ENCODE assay signal across 15 cellular contexts in genomic region chr6:34151321-34152041, GRCh38. TPM values are rescaled to one million over a fixed set of nuclear protein-coding genes. Genes with fewer than 3 reads are reported as not detected.
DNase-seq lines count a peak whose midpoint lies in the region; ATAC-seq and TF ChIP-seq lines count a peak whose summit lies in the region.
"Had no signal": no experiment of that assay in that cellular context is flagged by ENCODE, and none has a peak within 500 bp of the region (broad histone marks: within the 10 kb centered on the region; RNA-seq: fewer than 3 reads in every experiment).

No MANE protein-coding gene starts in this region.

- peaks cover 0 to 4% of the 10 kb centered on the region in 2 donors for H3K4me1 Mint-ChIP-seq in natural killer cell treated with Interleukin-12 subunit alpha and Interleukin-12 subunit beta and Interleukin-15 and Interleukin-18, amount 100 ng/mL, for 72 hours (ENCODE audit: low read depth in 2 of 2)
- peaks cover 0 to 3% of the 10 kb centered on the region in 2 donors for H3K4me1 Mint-ChIP-seq in natural killer cell

- no peak overlapping the region for H3K4me3 Mint-ChIP-seq in natural killer cell treated with Interleukin-12 subunit alpha and Interleukin-12 subunit beta and Interleukin-15 and Interleukin-18, amount 100 ng/mL, for 72 hours
- no peak overlapping the region for H3K4me3 Mint-ChIP-seq in natural killer cell

- no peak overlapping the region for H3K4me3 ChIP-seq in hepatocyte
- H3K4me3 ChIP-seq in upper lobe of right lung = no peak overlapping the region
- H3K4me3 ChIP-seq in adrenal gland = no peak overlapping the region
- H3K4me3 ChIP-seq in lower lobe of right lung = no peak overlapping the region
- H3K4me3 ChIP-seq: thoracic aorta had no signal

- H3K36me3 Mint-ChIP-seq in natural killer cell treated with Interleukin-12 subunit alpha and Interleukin-12 subunit beta and Interleukin-15 and Interleukin-18, amount 100 ng/mL, for 72 hours = no peaks in the 10 kb centered on the region
- H3K36me3 Mint-ChIP-seq in natural killer cell = no peaks in the 10 kb centered on the region

- peak; percentile 44 for DNase-seq in natural killer cell treated with Interleukin-12 subunit alpha and Interleukin-12 subunit beta and Interleukin-15 and Interleukin-18, amount 100 ng/mL, for 72 hours (ENCODE audit: low spot score)
- no peak for DNase-seq in natural killer cell
- peak; percentile 85 for DNase-seq in NCI-H82 (lab: John Stamatoyannopoulos, UW)
- peak; percentile 50 for DNase-seq in hepatocyte (ENCODE audit: low spot score)
- DNase-seq in upper lobe of right lung = peak; percentile 35
- no peak for DNase-seq in adrenal gland
- no peak for DNase-seq in stimulated activated CD4-positive, alpha-beta T cell treated with anti-CD3 and anti-CD28 coated beads, Interleukin-2, amount 100 ng/mL, for 24 hours
- DNase-seq in lower lobe of right lung = no peak
- DNase-seq: activated T-cell treated with anti-CD3 and anti-CD28 coated beads for 4 hours, cerebellar nuclear complex, NCI-H446 treated with DMSO at 0.1 percent for 48 hours had no signal

- peaks cover 76% of the 10 kb centered on the region for H3K27me3 ChIP-seq in hepatocyte
- H3K27me3 ChIP-seq in upper lobe of right lung = peaks cover 51% of the 10 kb centered on the region
- H3K27me3 ChIP-seq in adrenal gland = peaks cover 37% of the 10 kb centered on the region
- H3K27me3 ChIP-seq in lower lobe of right lung (ENCODE audit: low read depth) = peaks cover 71% of the 10 kb centered on the region

- no peak overlapping the region for H3K27ac Mint-ChIP-seq in natural killer cell treated with Interleukin-12 subunit alpha and Interleukin-12 subunit beta and Interleukin-15 and Interleukin-18, amount 100 ng/mL, for 72 hours
- H3K27ac Mint-ChIP-seq in natural killer cell = no peak overlapping the region

- H3K27me3 Mint-ChIP-seq in natural killer cell treated with Interleukin-12 subunit alpha and Interleukin-12 subunit beta and Interleukin-15 and Interleukin-18, amount 100 ng/mL, for 72 hours = peaks cover 42 to 46% of the 10 kb centered on the region in 2 donors
- peaks cover 55 to 62% of the 10 kb centered on the region in 2 donors for H3K27me3 Mint-ChIP-seq in natural killer cell (ENCODE audit: low read depth in 2 of 2)

- WGBS in hepatocyte (ENCODE audit: low lambda C conversion rate, missing lambda C conversion rate) = 20% methylated on average over 18 of the region's 21 CpGs
- WGBS in adrenal gland, 4 donors = 18 to 22% (median 20%) methylated on average over 17 to 21 of the region's 21 CpGs

- TF ChIP-seq CTCF in natural killer cell (IDR thresholded peaks at IDR 0.05) = no peak
- TF ChIP-seq CTCF in hepatocyte (IDR thresholded peaks at IDR 0.05; ENCODE audit: poor library complexity) = peak; percentile 7
- TF ChIP-seq CTCF in upper lobe of right lung (IDR thresholded peaks at IDR 0.05) = no peak
- no peak for TF ChIP-seq CTCF in adrenal gland (IDR thresholded peaks at IDR 0.05)
- no peak for TF ChIP-seq CTCF in lower lobe of right lung (IDR thresholded peaks at IDR 0.05)

- H3K9me3 Mint-ChIP-seq in natural killer cell treated with Interleukin-12 subunit alpha and Interleukin-12 subunit beta and Interleukin-15 and Interleukin-18, amount 100 ng/mL, for 72 hours = no peaks in the 10 kb centered on the region
- no peaks in the 10 kb centered on the region for H3K9me3 Mint-ChIP-seq in natural killer cell

- intact Hi-C loops in natural killer cell (cut with micrococcal nuclease) (no loop called here), upper lobe of right lung (cut with DNase I) (loop anchor here (10.0 kb wide), 1 partner anchor 377 kb away; no protein-coding TSS in a partner anchor), adrenal gland (cut with DNase I) (loop anchor here (5.0 to 10.0 kb wide), 3 partner anchors 94 to 567 kb away; partner anchors contain the start of gene BAK1 (in 1 of the 2)), lower lobe of right lung (cut with DNase I) (no loop called here)

- H3K4me2 ChIP-seq in hepatocyte = no peak overlapping the region

- H3K36me3 ChIP-seq in hepatocyte (replicated peaks; ENCODE audit: insufficient read depth, low read depth) = no peaks in the 10 kb centered on the region
- no peaks in the 10 kb centered on the region for H3K36me3 ChIP-seq in upper lobe of right lung
- no peaks in the 10 kb centered on the region for H3K36me3 ChIP-seq in adrenal gland (replicated peaks in 1 of 2)
- H3K36me3 ChIP-seq in lower lobe of right lung = no peaks in the 10 kb centered on the region
- H3K36me3 ChIP-seq: thoracic aorta had no signal

- no peak overlapping the region for H3K27ac ChIP-seq in hepatocyte
- H3K27ac ChIP-seq in upper lobe of right lung = no peak overlapping the region
- H3K27ac ChIP-seq in adrenal gland = no peak overlapping the region
- no peak overlapping the region for H3K27ac ChIP-seq in lower lobe of right lung
- H3K27ac ChIP-seq: thoracic aorta had no signal

- no peaks in the 10 kb centered on the region for H3K79me2 ChIP-seq in hepatocyte

- H3K9me3 ChIP-seq in hepatocyte (ENCODE audit: low read depth) (no peaks in the 10 kb centered on the region), upper lobe of right lung (no peaks in the 10 kb centered on the region), adrenal gland (replicated peaks in 1 of 3) (no peaks in the 10 kb centered on the region), lower lobe of right lung (no peaks in the 10 kb centered on the region)
- H3K9me3 ChIP-seq: thoracic aorta had no signal

- H4K20me1 ChIP-seq in hepatocyte (ENCODE audit: insufficient read depth, poor library complexity, severe bottlenecking) = no peaks in the 10 kb centered on the region

- ATAC-seq in natural killer cell treated with Interleukin-12 subunit alpha and Interleukin-12 subunit beta and Interleukin-15 and Interleukin-18, amount 100 ng/mL, for 72 hours = no peak
- no peak for ATAC-seq in natural killer cell
- ATAC-seq in upper lobe of right lung = no peak
- no peak for ATAC-seq in lower lobe of right lung

- no peak for TF ChIP-seq POLR2A in adrenal gland (IDR thresholded peaks at IDR 0.05)

- H2AFZ ChIP-seq in hepatocyte = no peak overlapping the region

- H3K4me1 ChIP-seq in hepatocyte (ENCODE audit: insufficient read depth) (no peaks in the 10 kb centered on the region), upper lobe of right lung (peaks cover 7% of the 10 kb centered on the region), adrenal gland (replicated peaks in 1 of 2) (peaks cover 0 to 5% of the 10 kb centered on the region in 2 donors), lower lobe of right lung (peaks cover 11% of the 10 kb centered on the region)

- H3K9me2 ChIP-seq in hepatocyte (replicated peaks; ENCODE audit: insufficient read depth) = no peaks in the 10 kb centered on the region

RNA-seq across cellular contexts. Expression of gene GRM4, which starts 5.6 kb away (rescaled TPM):
- total RNA-seq in natural killer cell treated with Interleukin-12 subunit alpha and Interleukin-12 subunit beta and Interleukin-15 and Interleukin-18, amount 100 ng/mL, for 72 hours = not detected
- total RNA-seq in natural killer cell (not detected), hepatocyte (0.03 TPM in 1 of 2 replicates, not detected in the other), upper lobe of right lung (0.29 TPM), adrenal gland (not detected), lower lobe of right lung (not detected)
- polyA plus RNA-seq in hepatocyte (not detected in 2 replicates), adrenal gland (not detected)
- total RNA-seq: M059J; RPMI7951; T-helper 1 cell treated with Interleukin-12 subunit alpha and Interleukin-12 subunit beta and Interleukin-4 antibody, amounts not matched to agents 30 ng/mL and 1 ng/mL, for 36 hours; thoracic aorta had no signal

Comparison
In these comparisons a context has a peak if more than half of its experiments do, and no peak if none do; other contexts are left out.
1. DNase-seq: peak in natural killer cell treated with Interleukin-12 subunit alpha and Interleukin-12 subunit beta and Interleukin-15 and Interleukin-18, amount 100 ng/mL, for 72 hours (single experiment), NCI-H82 (single experiment), hepatocyte (single experiment) and upper lobe of right lung (single experiment); none in natural killer cell (single experiment), adrenal gland (0 of 7), stimulated activated CD4-positive, alpha-beta T cell treated with anti-CD3 and anti-CD28 coated beads, Interleukin-2, amount 100 ng/mL, for 24 hours (0 of 2) and lower lobe of right lung (single experiment).
2. intact Hi-C loops: an anchor here in upper lobe of right lung (10.0 kb wide) and adrenal gland (5.0 to 10.0 kb wide); none called in natural killer cell and lower lobe of right lung.